9 cellular contexts compared by ENCODE assay signal in the genomic region with DNA sequence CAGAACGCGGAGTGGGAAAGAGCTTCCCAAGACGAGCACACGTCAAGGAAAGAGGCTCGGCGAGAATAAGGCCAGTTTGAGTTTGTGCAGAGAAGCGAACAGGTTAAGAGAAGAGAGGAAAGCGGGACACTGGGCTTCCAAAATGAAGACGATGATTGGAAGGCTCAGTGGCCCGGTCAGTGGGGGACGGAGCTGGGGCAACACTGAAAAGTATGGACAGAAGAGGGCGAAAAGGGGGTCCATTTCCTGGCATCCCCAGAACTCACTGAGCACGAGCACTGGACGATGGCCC. TPM values are rescaled to one million over a fixed set of nuclear protein-coding genes. Genes with fewer than 3 reads are reported as not detected.
DNase-seq lines count a peak whose midpoint lies in the region; ATAC-seq, FAIRE-seq and TF ChIP-seq lines count a peak whose summit lies in the region.
"Had no signal": no experiment of that assay in that cellular context is flagged by ENCODE, and none has a peak within 500 bp of the region (broad histone marks: within the 10 kb centered on the region; RNA-seq: fewer than 3 reads in every experiment).

No MANE protein-coding gene starts in this region.

- peak overlapping the region; percentile 96 for H3K4me3 Mint-ChIP-seq in activated CD4-positive, alpha-beta T cell treated with anti-CD3 and anti-CD28 coated beads, Interleukin-2, amount 10 ng/mL, durations not matched to agents 7 days and 5 days
- peak overlapping the region; percentile 100 for H3K4me3 Mint-ChIP-seq in glutamatergic neuron (ENCODE audit: unreplicated experiment)

- POLR2A ChIA-PET in activated CD4-positive, alpha-beta T cell treated with anti-CD3 and anti-CD28 coated beads, Interleukin-2, amount 10 ng/mL, durations not matched to agents 7 days and 5 days (lab: Charles Lee), result no interaction called here
- POLR2A ChIA-PET in GM10248 (lab: Yijun Ruan, JAX), result no interaction called here

- no peak for FAIRE-seq in urothelium cell line (lab: Jason Lieb, UNC)

- peak; percentile 81 for DNase-seq in NCI-H345 (lab: John Stamatoyannopoulos, UW)
- DNase-seq in NCI-H345 treated with DMSO at 0.1 percent for 48 hours (lab: John Stamatoyannopoulos, UW; ENCODE audit: unreplicated experiment), result no peak
- DNase-seq in activated CD4-positive, alpha-beta T cell treated with anti-CD3 and anti-CD28 coated beads, Interleukin-2, amount 10 ng/mL, durations not matched to agents 7 days and 5 days, result no peak
- DNase-seq in glutamatergic neuron, result no peak
- DNase-seq in skeletal muscle cell (ENCODE audit: low read depth), result no peak
- no peak for DNase-seq in urothelium cell line (ENCODE audit: low spot score)
- no peak for DNase-seq in GM10248 (ENCODE audit: extremely low spot score)

- peaks cover 30% of the 10 kb centered on the region for H3K4me1 Mint-ChIP-seq in activated CD4-positive, alpha-beta T cell treated with anti-CD3 and anti-CD28 coated beads, Interleukin-2, amount 10 ng/mL, durations not matched to agents 7 days and 5 days
- H3K4me1 Mint-ChIP-seq in glutamatergic neuron (ENCODE audit: low read depth, unreplicated experiment), result peaks cover 27% of the 10 kb centered on the region

- CTCF ChIA-PET in activated CD4-positive, alpha-beta T cell treated with anti-CD3 and anti-CD28 coated beads, Interleukin-2, amount 10 ng/mL, durations not matched to agents 7 days and 5 days (lab: Charles Lee), result interaction anchor here (0.6 to 1.1 kb wide), 5 partner anchors 18 to 110 kb away, joined by 3 to 5 read pairs (median 3); a partner anchor contains a TSS
- CTCF ChIA-PET in GM10248 (lab: Yijun Ruan, JAX), result interaction anchor here (0.9 to 2.6 kb wide), 6 partner anchors 12 to 247 kb away, joined by 3 to 11 read pairs (median 4); no protein-coding TSS in a partner anchor

- no peak for ATAC-seq in HG02938 (IDR thresholded peaks at IDR 0.05; ENCODE audit: unreplicated experiment)

- H3K27ac Mint-ChIP-seq in activated CD4-positive, alpha-beta T cell treated with anti-CD3 and anti-CD28 coated beads, Interleukin-2, amount 10 ng/mL, durations not matched to agents 7 days and 5 days, result peak overlapping the region; percentile 92
- H3K27ac Mint-ChIP-seq in glutamatergic neuron (ENCODE audit: unreplicated experiment), result peak overlapping the region; percentile 97

- H3K9me3 Mint-ChIP-seq in activated CD4-positive, alpha-beta T cell treated with anti-CD3 and anti-CD28 coated beads, Interleukin-2, amount 10 ng/mL, durations not matched to agents 7 days and 5 days, result no peaks in the 10 kb centered on the region
- peaks cover 4% of the 10 kb centered on the region for H3K9me3 Mint-ChIP-seq in glutamatergic neuron (ENCODE audit: unreplicated experiment)

- TF ChIP-seq CTCF in glutamatergic neuron (IDR thresholded peaks at IDR 0.05; ENCODE audit: partially characterized antibody, unreplicated experiment) (no peak), GM10248 (IDR thresholded peaks at IDR 0.05; ENCODE audit: control extremely low read depth, extremely low read depth, low read depth, missing control alignments) (no peak)

- H3K36me3 Mint-ChIP-seq in activated CD4-positive, alpha-beta T cell treated with anti-CD3 and anti-CD28 coated beads, Interleukin-2, amount 10 ng/mL, durations not matched to agents 7 days and 5 days (ENCODE audit: low read depth), result peaks cover 40% of the 10 kb centered on the region
- H3K36me3 Mint-ChIP-seq in glutamatergic neuron (ENCODE audit: unreplicated experiment), result no peaks in the 10 kb centered on the region

- peak overlapping the region; percentile 83 for H3K4me3 ChIP-seq in skeletal muscle cell (ENCODE audit: low read depth, low read length)

- no peaks in the 10 kb centered on the region for H3K27me3 Mint-ChIP-seq in activated CD4-positive, alpha-beta T cell treated with anti-CD3 and anti-CD28 coated beads, Interleukin-2, amount 10 ng/mL, durations not matched to agents 7 days and 5 days
- H3K27me3 Mint-ChIP-seq in glutamatergic neuron (ENCODE audit: unreplicated experiment), result peaks cover 4% of the 10 kb centered on the region

RNA-seq across cellular contexts. Expression of a gene that starts 0.3 kb away (rescaled TPM):
- total RNA-seq in activated CD4-positive, alpha-beta T cell treated with anti-CD3 and anti-CD28 coated beads, Interleukin-2, amount 10 ng/mL, durations not matched to agents 7 days and 5 days, result 100 to 1,000 TPM; 186 to 228 TPM
- total RNA-seq in glutamatergic neuron (ENCODE audit: unreplicated experiment), result 347 TPM

RNA-seq across cellular contexts. Expression of a gene that starts 0.5 kb away (rescaled TPM):
- under 1 TPM; 0.50 to 0.89 TPM for total RNA-seq in activated CD4-positive, alpha-beta T cell treated with anti-CD3 and anti-CD28 coated beads, Interleukin-2, amount 10 ng/mL, durations not matched to agents 7 days and 5 days
- total RNA-seq in glutamatergic neuron (ENCODE audit: unreplicated experiment), result not detected

RNA-seq across cellular contexts. Expression of a gene that starts 31.2 kb away (rescaled TPM):
- not detected for total RNA-seq in activated CD4-positive, alpha-beta T cell treated with anti-CD3 and anti-CD28 coated beads, Interleukin-2, amount 10 ng/mL, durations not matched to agents 7 days and 5 days
- total RNA-seq in glutamatergic neuron (ENCODE audit: unreplicated experiment), result not detected

RNA-seq across cellular contexts. Expression of a gene that starts 38.7 kb away (rescaled TPM):
- total RNA-seq in activated CD4-positive, alpha-beta T cell treated with anti-CD3 and anti-CD28 coated beads, Interleukin-2, amount 10 ng/mL, durations not matched to agents 7 days and 5 days, result under 1 TPM in 1 of 2 experiments, not detected in 1; 0.52 TPM
- total RNA-seq in glutamatergic neuron (ENCODE audit: unreplicated experiment), result not detected
- total RNA-seq: Daoy had no signal

RNA-seq across cellular contexts. Expression of a gene that starts 42.4 kb away (rescaled TPM):
- total RNA-seq in activated CD4-positive, alpha-beta T cell treated with anti-CD3 and anti-CD28 coated beads, Interleukin-2, amount 10 ng/mL, durations not matched to agents 7 days and 5 days, result 10 to 100 TPM; 33.2 to 33.6 TPM
- 35.4 TPM for total RNA-seq in glutamatergic neuron (ENCODE audit: unreplicated experiment)
